Comparison of ENCODE assay signal across 1 cellular context in the genomic region with DNA sequence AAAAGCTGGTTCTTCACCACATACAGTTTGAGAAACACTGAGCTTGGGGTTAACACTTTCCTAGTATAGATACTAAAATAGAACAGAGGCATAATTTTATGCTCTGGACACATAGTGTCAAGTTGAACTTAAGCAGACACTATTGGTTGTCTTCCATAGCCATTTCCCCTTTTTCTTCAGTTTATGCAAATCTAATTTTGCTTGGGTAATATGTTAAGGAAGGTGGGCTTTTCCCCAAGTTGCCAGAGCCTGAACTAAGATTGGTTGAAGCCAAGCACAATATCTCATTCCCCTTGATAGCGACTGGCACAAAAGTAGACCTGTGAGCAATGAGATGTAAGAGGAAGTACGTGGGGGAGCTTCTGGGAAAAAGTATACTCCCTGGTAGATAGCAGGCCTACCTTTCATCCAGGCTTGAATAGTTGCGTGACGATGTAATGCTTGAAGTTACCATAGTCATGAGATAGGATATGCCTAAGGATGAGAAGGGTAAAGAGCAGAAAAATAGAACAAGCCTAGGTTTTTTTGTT.
TF ChIP-seq lines count a peak whose summit lies in the region.

No MANE protein-coding gene starts in this region.

TF ChIP-seq in GM12878, 131 proteins besides CTCF, POLR2A, EP300 and RAD21 (continued from another document):
- TF ChIP-seq, protein P1, sequence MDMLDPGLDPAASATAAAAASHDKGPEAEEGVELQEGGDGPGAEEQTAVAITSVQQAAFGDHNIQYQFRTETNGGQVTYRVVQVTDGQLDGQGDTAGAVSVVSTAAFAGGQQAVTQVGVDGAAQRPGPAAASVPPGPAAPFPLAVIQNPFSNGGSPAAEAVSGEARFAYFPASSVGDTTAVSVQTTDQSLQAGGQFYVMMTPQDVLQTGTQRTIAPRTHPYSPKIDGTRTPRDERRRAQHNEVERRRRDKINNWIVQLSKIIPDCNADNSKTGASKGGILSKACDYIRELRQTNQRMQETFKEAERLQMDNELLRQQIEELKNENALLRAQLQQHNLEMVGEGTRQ (IDR thresholded peaks at IDR 0.05; ENCODE audit: borderline replicate concordance, low read depth, low read length): no peak
- TF ChIP-seq, protein P2, sequence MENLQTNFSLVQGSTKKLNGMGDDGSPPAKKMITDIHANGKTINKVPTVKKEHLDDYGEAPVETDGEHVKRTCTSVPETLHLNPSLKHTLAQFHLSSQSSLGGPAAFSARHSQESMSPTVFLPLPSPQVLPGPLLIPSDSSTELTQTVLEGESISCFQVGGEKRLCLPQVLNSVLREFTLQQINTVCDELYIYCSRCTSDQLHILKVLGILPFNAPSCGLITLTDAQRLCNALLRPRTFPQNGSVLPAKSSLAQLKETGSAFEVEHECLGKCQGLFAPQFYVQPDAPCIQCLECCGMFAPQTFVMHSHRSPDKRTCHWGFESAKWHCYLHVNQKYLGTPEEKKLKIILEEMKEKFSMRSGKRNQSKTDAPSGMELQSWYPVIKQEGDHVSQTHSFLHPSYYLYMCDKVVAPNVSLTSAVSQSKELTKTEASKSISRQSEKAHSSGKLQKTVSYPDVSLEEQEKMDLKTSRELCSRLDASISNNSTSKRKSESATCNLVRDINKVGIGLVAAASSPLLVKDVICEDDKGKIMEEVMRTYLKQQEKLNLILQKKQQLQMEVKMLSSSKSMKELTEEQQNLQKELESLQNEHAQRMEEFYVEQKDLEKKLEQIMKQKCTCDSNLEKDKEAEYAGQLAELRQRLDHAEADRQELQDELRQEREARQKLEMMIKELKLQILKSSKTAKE (IDR thresholded peaks at IDR 0.05; ENCODE audit: low read depth, poor library complexity, severe bottlenecking): no peak
- TF ChIP-seq, protein P3, sequence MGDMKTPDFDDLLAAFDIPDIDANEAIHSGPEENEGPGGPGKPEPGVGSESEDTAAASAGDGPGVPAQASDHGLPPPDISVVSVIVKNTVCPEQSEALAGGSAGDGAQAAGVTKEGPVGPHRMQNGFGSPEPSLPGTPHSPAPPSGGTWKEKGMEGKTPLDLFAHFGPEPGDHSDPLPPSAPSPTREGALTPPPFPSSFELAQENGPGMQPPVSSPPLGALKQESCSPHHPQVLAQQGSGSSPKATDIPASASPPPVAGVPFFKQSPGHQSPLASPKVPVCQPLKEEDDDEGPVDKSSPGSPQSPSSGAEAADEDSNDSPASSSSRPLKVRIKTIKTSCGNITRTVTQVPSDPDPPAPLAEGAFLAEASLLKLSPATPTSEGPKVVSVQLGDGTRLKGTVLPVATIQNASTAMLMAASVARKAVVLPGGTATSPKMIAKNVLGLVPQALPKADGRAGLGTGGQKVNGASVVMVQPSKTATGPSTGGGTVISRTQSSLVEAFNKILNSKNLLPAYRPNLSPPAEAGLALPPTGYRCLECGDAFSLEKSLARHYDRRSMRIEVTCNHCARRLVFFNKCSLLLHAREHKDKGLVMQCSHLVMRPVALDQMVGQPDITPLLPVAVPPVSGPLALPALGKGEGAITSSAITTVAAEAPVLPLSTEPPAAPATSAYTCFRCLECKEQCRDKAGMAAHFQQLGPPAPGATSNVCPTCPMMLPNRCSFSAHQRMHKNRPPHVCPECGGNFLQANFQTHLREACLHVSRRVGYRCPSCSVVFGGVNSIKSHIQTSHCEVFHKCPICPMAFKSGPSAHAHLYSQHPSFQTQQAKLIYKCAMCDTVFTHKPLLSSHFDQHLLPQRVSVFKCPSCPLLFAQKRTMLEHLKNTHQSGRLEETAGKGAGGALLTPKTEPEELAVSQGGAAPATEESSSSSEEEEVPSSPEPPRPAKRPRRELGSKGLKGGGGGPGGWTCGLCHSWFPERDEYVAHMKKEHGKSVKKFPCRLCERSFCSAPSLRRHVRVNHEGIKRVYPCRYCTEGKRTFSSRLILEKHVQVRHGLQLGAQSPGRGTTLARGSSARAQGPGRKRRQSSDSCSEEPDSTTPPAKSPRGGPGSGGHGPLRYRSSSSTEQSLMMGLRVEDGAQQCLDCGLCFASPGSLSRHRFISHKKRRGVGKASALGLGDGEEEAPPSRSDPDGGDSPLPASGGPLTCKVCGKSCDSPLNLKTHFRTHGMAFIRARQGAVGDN (IDR thresholded peaks at IDR 0.05): no peak
- TF ChIP-seq ELK1 (IDR thresholded peaks at IDR 0.05; ENCODE audit: low read depth, low read length) (no peak), NR2C2 (IDR thresholded peaks at IDR 0.05; ENCODE audit: borderline replicate concordance, control insufficient read depth, insufficient read length, low read depth) (no peak), CBFB (IDR thresholded peaks at IDR 0.05; ENCODE audit: low read depth) (no peak), PRDM15 (CRISPR knock-in tag; IDR thresholded peaks at IDR 0.05) (no peak)
- TF ChIP-seq, protein P4, sequence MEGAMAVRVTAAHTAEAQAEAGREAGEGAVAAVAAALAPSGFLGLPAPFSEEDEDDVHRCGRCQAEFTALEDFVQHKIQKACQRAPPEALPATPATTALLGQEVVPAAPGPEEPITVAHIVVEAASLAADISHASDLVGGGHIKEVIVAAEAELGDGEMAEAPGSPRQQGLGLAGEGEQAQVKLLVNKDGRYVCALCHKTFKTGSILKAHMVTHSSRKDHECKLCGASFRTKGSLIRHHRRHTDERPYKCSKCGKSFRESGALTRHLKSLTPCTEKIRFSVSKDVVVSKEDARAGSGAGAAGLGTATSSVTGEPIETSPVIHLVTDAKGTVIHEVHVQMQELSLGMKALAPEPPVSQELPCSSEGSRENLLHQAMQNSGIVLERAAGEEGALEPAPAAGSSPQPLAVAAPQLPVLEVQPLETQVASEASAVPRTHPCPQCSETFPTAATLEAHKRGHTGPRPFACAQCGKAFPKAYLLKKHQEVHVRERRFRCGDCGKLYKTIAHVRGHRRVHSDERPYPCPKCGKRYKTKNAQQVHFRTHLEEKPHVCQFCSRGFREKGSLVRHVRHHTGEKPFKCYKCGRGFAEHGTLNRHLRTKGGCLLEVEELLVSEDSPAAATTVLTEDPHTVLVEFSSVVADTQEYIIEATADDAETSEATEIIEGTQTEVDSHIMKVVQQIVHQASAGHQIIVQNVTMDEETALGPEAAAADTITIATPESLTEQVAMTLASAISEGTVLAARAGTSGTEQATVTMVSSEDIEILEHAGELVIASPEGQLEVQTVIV (IDR thresholded peaks at IDR 0.05; ENCODE audit: borderline replicate concordance, partially characterized antibody): no peak
